Comparison of ENCODE assay signal across 10 cellular contexts in the genomic region with DNA sequence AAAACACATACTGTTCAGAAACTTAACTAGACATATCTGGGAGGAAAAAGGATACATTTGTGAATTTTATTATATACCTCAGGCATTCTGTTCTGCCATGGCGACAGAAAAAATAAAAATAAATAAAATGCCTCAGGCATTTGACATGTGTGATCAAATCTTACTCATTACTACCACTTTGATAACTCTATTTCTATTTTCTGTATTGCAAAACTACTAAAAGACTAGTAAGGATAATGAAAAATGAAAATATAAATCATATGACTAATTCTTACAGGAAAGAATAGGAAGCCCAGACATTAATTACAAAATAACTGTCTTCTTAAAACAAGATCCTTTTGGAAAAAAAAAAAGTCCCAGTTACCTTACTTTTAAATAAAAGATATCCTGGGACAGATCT. TPM values are rescaled to one million over a fixed set of nuclear protein-coding genes. Genes with fewer than 3 reads are reported as not detected.
A peak's percentile ranks its signal among the peaks of the same experiment; 100 is the strongest.
DNase-seq lines count a peak whose midpoint lies in the region; ATAC-seq and TF ChIP-seq lines count a peak whose summit lies in the region.
"Had no signal": no experiment of that assay in that cellular context is flagged by ENCODE, and none has a peak within 500 bp of the region (broad histone marks: within the 10 kb centered on the region; RNA-seq: fewer than 3 reads in every experiment).

No MANE protein-coding gene starts in this region.

- H3K79me2 ChIP-seq in Karpas-422 (ENCODE audit: low read length) = peaks cover 100% of the 10 kb centered on the region

- H2AFZ ChIP-seq in Karpas-422 (ENCODE audit: low read length) = no peak overlapping the region

- H3K27ac ChIP-seq in A673 (ENCODE audit: low read depth, low read length, poor library complexity, severe bottlenecking) = peak overlapping the region; percentile 55
- peak overlapping the region; percentile 48 for H3K27ac ChIP-seq in Karpas-422 (ENCODE audit: low read length)
- H3K27ac ChIP-seq in muscle layer of duodenum (ENCODE audit: low read length) = peak overlapping the region; percentile 58

- no peaks in the 10 kb centered on the region for H3K9me3 ChIP-seq in A673 (ENCODE audit: low read depth, low read length, poor library complexity, severe bottlenecking)
- no peaks in the 10 kb centered on the region for H3K9me3 ChIP-seq in Karpas-422 (ENCODE audit: low read length)
- no peaks in the 10 kb centered on the region for H3K9me3 ChIP-seq in muscle layer of duodenum (ENCODE audit: control insufficient read depth in 1 of 2, low read length in 2 of 2)
- H3K9me3 ChIP-seq: testis had no signal

- H3K36me3 Mint-ChIP-seq in MCF 10A (ENCODE audit: insufficient read depth, unreplicated experiment) = no peaks in the 10 kb centered on the region

- peaks cover 54% of the 10 kb centered on the region for H3K4me1 ChIP-seq in A673 (ENCODE audit: insufficient read depth, low read length, poor library complexity, severe bottlenecking)
- H3K4me1 ChIP-seq in Karpas-422 (ENCODE audit: low read length) = peaks cover 86% of the 10 kb centered on the region
- H3K4me1 ChIP-seq in muscle layer of duodenum (ENCODE audit: control insufficient read depth in 1 of 2, insufficient read depth in 2 of 2, low read length in 2 of 2) = peaks cover 8 to 33% of the 10 kb centered on the region in 2 donors

- no peak for TF ChIP-seq CTCF in A673 (conservative IDR thresholded peaks at IDR 0.05; ENCODE audit: low read depth, low read length)
- TF ChIP-seq CTCF in MCF 10A (IDR thresholded peaks at IDR 0.05; ENCODE audit: unreplicated experiment) = no peak

- peak overlapping the region; percentile 74 for H3K4me2 ChIP-seq in Karpas-422 (ENCODE audit: low read depth, low read length, poor library complexity, severe bottlenecking)

- H4K20me1 ChIP-seq in Karpas-422 (ENCODE audit: insufficient read depth, low read depth, low read length) = peaks cover 93% of the 10 kb centered on the region

- H3K9me2 ChIP-seq in Karpas-422 (replicated peaks; ENCODE audit: insufficient read depth, low read length) = no peaks in the 10 kb centered on the region

- BruUV-seq in A673 (replicated peaks; lab: Mats Ljungman, UMichigan) (no TSS peak), MCF 10A (replicated peaks; lab: Mats Ljungman, UMichigan) (no TSS peak)

- H3K27ac Mint-ChIP-seq in MCF 10A (ENCODE audit: low read depth, unreplicated experiment) = peak overlapping the region; percentile 83

- H3K27me3 ChIP-seq in A673 (replicated peaks; ENCODE audit: insufficient read depth, low read depth, low read length, poor library complexity) (no peaks in the 10 kb centered on the region), Karpas-422 (ENCODE audit: low read length) (no peaks in the 10 kb centered on the region), muscle layer of duodenum (ENCODE audit: low read depth, low read length) (no peaks in the 10 kb centered on the region), H7 (ENCODE audit: control insufficient read depth, insufficient read depth, low read length) (no peaks in the 10 kb centered on the region)
- H3K27me3 ChIP-seq: testis had no signal

- POLR2A ChIA-PET in A673 (lab: Charles Lee; ENCODE audit: low non-redundant PET) = no interaction called here
- POLR2A ChIA-PET in MCF 10A (lab: Yijun Ruan, JAX) = interaction anchor here (3.0 kb wide), 1 partner anchor 98 kb away, joined by 16 read pairs; no protein-coding TSS in a partner anchor

- ATAC-seq in HG03108 (IDR thresholded peaks at IDR 0.05; ENCODE audit: unreplicated experiment) = no peak

- DNase-seq in A673 (ENCODE audit: low spot score) (no peak), Karpas-422 (no peak), MCF 10A (ENCODE audit: unreplicated experiment) (peak; percentile 51), foreskin melanocyte (no peak), NOMO-1 treated with dmso at 0.1 percent for 144 hours (lab: John Stamatoyannopoulos, UW; ENCODE audit: unreplicated experiment) (no peak), H7 (no peak)
- DNase-seq: NCI-H526, testis had no signal

- no peak overlapping the region for H3K9ac ChIP-seq in Karpas-422 (ENCODE audit: low read length)

- H3K27me3 Mint-ChIP-seq in MCF 10A (ENCODE audit: insufficient read depth, unreplicated experiment) = no peaks in the 10 kb centered on the region

- H3K4me3 ChIP-seq in A673 (ENCODE audit: low read depth, low read length, poor library complexity, severe bottlenecking) = peak overlapping the region; percentile 7
- no peak overlapping the region for H3K4me3 ChIP-seq in Karpas-422 (ENCODE audit: low read length)
- H3K4me3 ChIP-seq in muscle layer of duodenum (ENCODE audit: low read depth in 1 of 2, low read length in 2 of 2) = no peak overlapping the region
- no peak overlapping the region for H3K4me3 ChIP-seq in H7 (ENCODE audit: insufficient read depth, low read depth, low read length)
- H3K4me3 ChIP-seq: testis had no signal

- no peaks in the 10 kb centered on the region for H3K36me3 ChIP-seq in A673 (ENCODE audit: insufficient read depth, low read length, poor library complexity, severe bottlenecking)
- H3K36me3 ChIP-seq in Karpas-422 (ENCODE audit: insufficient read depth, low read length) = peaks cover 8% of the 10 kb centered on the region; the same call in 1 of the 2 replicates
- H3K36me3 ChIP-seq in muscle layer of duodenum (ENCODE audit: control insufficient read depth in 1 of 2, insufficient read depth in 2 of 2, low read length in 2 of 2) = peaks cover 0 to 9% of the 10 kb centered on the region in 2 donors
- no peaks in the 10 kb centered on the region for H3K36me3 ChIP-seq in H7 (replicated peaks; ENCODE audit: control insufficient read depth, insufficient read depth, low read length)

- CTCF ChIA-PET in A673 (lab: Charles Lee) (no interaction called here), MCF 10A (lab: Yijun Ruan, JAX) (no interaction called here)

- no peaks in the 10 kb centered on the region for H3K9me3 Mint-ChIP-seq in MCF 10A (ENCODE audit: unreplicated experiment)

- intact Hi-C loops in A673 (cut with micrococcal nuclease; ENCODE audit: unreplicated experiment) (no loop called here), MCF 10A (cut with micrococcal nuclease) (no loop called here)

- peak overlapping the region; percentile 49 for H3K4me3 Mint-ChIP-seq in MCF 10A (ENCODE audit: unreplicated experiment)

- peaks cover 35% of the 10 kb centered on the region for H3K4me1 Mint-ChIP-seq in MCF 10A (ENCODE audit: insufficient read depth, unreplicated experiment)

RNA-seq across cellular contexts. Expression of a gene that starts 5.3 kb away (rescaled TPM):
- total RNA-seq in A673 (2021) (168 and 174 TPM in 2 replicates), MCF 10A (2022) (137 and 141 TPM in 2 replicates)
- 231 and 566 TPM in 2 replicates for total RNA-seq in Karpas-422 (2014; rRNA removed; shearing (Covaris generic); ENCODE audit: low replicate concordance)
- total RNA-seq in H7 (2014; rRNA removed; shearing (Covaris generic)) = 59.5 and 69.1 TPM in 2 replicates
